Comparison of ENCODE assay signal across 33 cellular contexts in the genomic region with DNA sequence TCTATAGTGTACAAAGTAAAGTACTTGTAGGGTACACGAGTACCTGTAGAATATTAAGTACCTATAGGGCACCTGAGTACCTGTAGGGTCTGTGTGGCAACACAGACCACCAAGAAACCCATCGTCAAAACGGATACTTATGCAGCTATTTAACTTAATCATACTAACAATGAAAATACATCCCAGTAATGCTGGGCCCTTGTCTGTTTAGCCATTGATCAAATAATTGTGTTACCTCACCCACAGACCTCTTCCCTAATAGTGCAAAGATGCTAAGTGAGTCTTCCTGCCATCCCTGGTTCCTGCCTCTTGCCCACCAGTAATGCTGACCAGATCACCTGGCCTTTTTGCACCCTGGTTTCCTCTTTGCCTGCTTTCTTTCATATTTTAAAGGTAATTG. TPM values are rescaled to one million over a fixed set of nuclear protein-coding genes. Genes with fewer than 3 reads are reported as not detected.
"Had no signal": no experiment of that assay in that cellular context is flagged by ENCODE, and none has a peak within 500 bp of the region (broad histone marks: within the 10 kb centered on the region; RNA-seq: fewer than 3 reads in every experiment).

No MANE protein-coding gene starts in this region.

- H3K27me3 Mint-ChIP-seq: stimulated activated memory B cell treated with anti-CD40 and anti-IgM and Interleukin-4, amounts not matched to agents 10 μg/mL and 1 μg/mL and 100 μg/mL, for 72 hours; stimulated activated naive B cell treated with anti-CD40 and anti-IgM and Interleukin-4, amounts not matched to agents 10 μg/mL and 1 μg/mL and 100 μg/mL, for 72 hours; stimulated activated naive CD8-positive, alpha-beta T cell treated with anti-CD3 and anti-CD28 coated beads, Interleukin-15, amount 100 ng/mL, for 72 hours; stimulated activated naive CD8-positive, alpha-beta T cell treated with anti-CD3 and anti-CD28 coated beads, Interleukin-15, Interleukin-2, amounts not matched to agents 100 ng/mL and 50 ng/mL, for 24 hours; type B pancreatic cell had no signal

- H3K36me3 ChIP-seq: suprapubic skin, thoracic aorta, thyroid gland, transverse colon, upper lobe of left lung, upper lobe of right lung, uterus, vagina had no signal

- H3K9me3 Mint-ChIP-seq: stimulated activated effector memory CD8-positive, alpha-beta T cell treated with anti-CD3 and anti-CD28 coated beads, Interleukin-12 subunit alpha, Interleukin-12 subunit beta, amount 100 ng/mL, for 72 hours; stimulated activated naive CD8-positive, alpha-beta T cell treated with anti-CD3 and anti-CD28 coated beads, Interleukin-15, amount 100 ng/mL, for 72 hours; stimulated activated naive CD8-positive, alpha-beta T cell treated with anti-CD3 and anti-CD28 coated beads, Interleukin-15, Interleukin-2, amounts not matched to agents 100 ng/mL and 50 ng/mL, for 24 hours; type B pancreatic cell had no signal

- H3K27ac ChIP-seq: stomach, suprapubic skin, testis, thoracic aorta, thyroid gland, tibial artery, tibial nerve, transverse colon, upper lobe of left lung, upper lobe of right lung, uterus, vagina had no signal

- H3K4me1 ChIP-seq: suprapubic skin, testis, thyroid gland, tibial artery, tibial nerve, transverse colon, uterus, vagina had no signal

- FAIRE-seq: urothelium cell line had no signal

- H3K4me3 Mint-ChIP-seq: stimulated activated effector memory CD8-positive, alpha-beta T cell treated with anti-CD3 and anti-CD28 coated beads, Interleukin-12 subunit alpha, Interleukin-12 subunit beta, amount 100 ng/mL, for 72 hours; stimulated activated memory B cell treated with anti-CD40 and anti-IgM and Interleukin-4, amounts not matched to agents 10 μg/mL and 1 μg/mL and 100 μg/mL, for 72 hours; stimulated activated naive B cell treated with anti-CD40 and anti-IgM and Interleukin-4, amounts not matched to agents 10 μg/mL and 1 μg/mL and 100 μg/mL, for 72 hours; stimulated activated naive CD8-positive, alpha-beta T cell treated with anti-CD3 and anti-CD28 coated beads, Interleukin-15, amount 100 ng/mL, for 72 hours; stimulated activated naive CD8-positive, alpha-beta T cell treated with anti-CD3 and anti-CD28 coated beads, Interleukin-15, Interleukin-2, amounts not matched to agents 100 ng/mL and 50 ng/mL, for 24 hours; type B pancreatic cell had no signal

- H3K27me3 ChIP-seq: stomach, suprapubic skin, testis, thyroid gland, tibial artery, tibial nerve, transverse colon, upper lobe of left lung, upper lobe of right lung, uterus, vagina had no signal

- H3K27ac Mint-ChIP-seq: stimulated activated effector memory CD8-positive, alpha-beta T cell treated with anti-CD3 and anti-CD28 coated beads, Interleukin-12 subunit alpha, Interleukin-12 subunit beta, amount 100 ng/mL, for 72 hours; stimulated activated memory B cell treated with anti-CD40 and anti-IgM and Interleukin-4, amounts not matched to agents 10 μg/mL and 1 μg/mL and 100 μg/mL, for 72 hours; stimulated activated naive B cell treated with anti-CD40 and anti-IgM and Interleukin-4, amounts not matched to agents 10 μg/mL and 1 μg/mL and 100 μg/mL, for 72 hours; stimulated activated naive CD8-positive, alpha-beta T cell treated with anti-CD3 and anti-CD28 coated beads, Interleukin-15, amount 100 ng/mL, for 72 hours; stimulated activated naive CD8-positive, alpha-beta T cell treated with anti-CD3 and anti-CD28 coated beads, Interleukin-15, Interleukin-2, amounts not matched to agents 100 ng/mL and 50 ng/mL, for 24 hours; type B pancreatic cell had no signal

- DNase-seq: stimulated activated CD4-positive, alpha-beta T cell treated with anti-CD3 and anti-CD28 coated beads, Interleukin-2, amount 100 ng/mL, for 48 hours; stimulated activated CD4-positive, alpha-beta T cell treated with anti-CD3 and anti-CD28 coated beads, Interleukin-4, amount 100 ng/mL, for 1 hour; stimulated activated CD4-positive, alpha-beta T cell treated with anti-CD3 and anti-CD28 coated beads, Interleukin-4, amount 100 ng/mL, for 24 hours; stimulated activated CD4-positive, alpha-beta T cell treated with anti-CD3 and anti-CD28 coated beads, Interleukin-4, amount 100 ng/mL, for 4 hours; stimulated activated CD8-positive, alpha-beta memory T cell treated with anti-CD3 and anti-CD28 coated beads, Interleukin-4, amount 100 ng/mL, for 48 hours; stimulated activated naive B cell treated with anti-CD40 and anti-IgM and Interleukin-4, amounts not matched to agents 10 μg/mL and 1 μg/mL and 100 μg/mL, for 72 hours; stimulated activated naive CD4-positive, alpha-beta T cell; stimulated activated naive CD4-positive, alpha-beta T cell treated with Interleukin-2 at 50 U/mL for 16 hours; stimulated activated naive CD8-positive, alpha-beta T cell treated with anti-CD3 and anti-CD28 coated beads, Interleukin-15, amount 100 ng/mL, for 72 hours; stimulated activated naive CD8-positive, alpha-beta T cell treated with anti-CD3 and anti-CD28 coated beads, Interleukin-15, Interleukin-2, amounts not matched to agents 100 U/mL and 50 U/mL, for 24 hours; stomach; substantia nigra; testis; thyroid gland; tibial artery; transverse colon; trophoblast cell; upper lobe of left lung; upper lobe of right lung; uterus had no signal

- H3K9me3 ChIP-seq: stomach, suprapubic skin, testis, thoracic aorta, thyroid gland, tibial artery, tibial nerve, transverse colon, upper lobe of left lung, upper lobe of right lung, uterus, vagina had no signal

- ATAC-seq: stimulated activated effector memory CD8-positive, alpha-beta T cell treated with anti-CD3 and anti-CD28 coated beads, Interleukin-12 subunit alpha, Interleukin-12 subunit beta, amount 100 ng/mL, for 72 hours; stimulated activated memory B cell treated with anti-CD40 and anti-IgM and Interleukin-4, amounts not matched to agents 10 μg/mL and 1 μg/mL and 100 μg/mL, for 72 hours; stimulated activated naive B cell treated with anti-CD40 and anti-IgM and Interleukin-4, amounts not matched to agents 10 μg/mL and 1 μg/mL and 100 μg/mL, for 72 hours; stimulated activated naive CD8-positive, alpha-beta T cell treated with anti-CD3 and anti-CD28 coated beads, Interleukin-15, amount 100 ng/mL, for 72 hours; stimulated activated naive CD8-positive, alpha-beta T cell treated with anti-CD3 and anti-CD28 coated beads, Interleukin-15, Interleukin-2, amounts not matched to agents 100 U/mL and 50 U/mL, for 24 hours; upper lobe of right lung had no signal

- H3K4me3 ChIP-seq: stomach, suprapubic skin, testis, thoracic aorta, thyroid gland, tibial artery, tibial nerve, transverse colon, upper lobe of left lung, upper lobe of right lung, uterus, vagina had no signal

RNA-seq across cellular contexts. Expression of gene COL10A1, which starts 7.5 kb away (rescaled TPM):
- total RNA-seq: subcutaneous adipose tissue, suprapubic skin, temporal lobe, transverse colon, ureter, vagina had no signal
- polyA plus RNA-seq: stomach, urinary bladder had no signal
